In genomic region chr18:7894592-7894991, GRCh38 we compare ENCODE assay signal across 8 cellular contexts.
"Had no signal": no experiment of that assay in that cellular context is flagged by ENCODE, and none has a peak within 500 bp of the region (broad histone marks: within the 10 kb centered on the region; RNA-seq: fewer than 3 reads in every experiment).

No MANE protein-coding gene starts in this region.

- H3K4me3 ChIP-seq: GM12878 had no signal

- DNase-seq: GDM1, GF-D8 had no signal

- FAIRE-seq: G401.6, GM12878, GM12891, GM12892, GM18507, GM19239 had no signal

- ATAC-seq: GM12878 had no signal
